1 cellular context compared by ENCODE assay signal in genomic region chr9:91503650-91504007, GRCh38.
TF ChIP-seq lines count a peak whose summit lies in the region.

No MANE protein-coding gene starts in this region.

TF ChIP-seq in GM23338, 12 proteins besides CTCF, POLR2A, EP300 and RAD21 (continued from another document):
- TF ChIP-seq ZNF462 (CRISPR knock-in tag; IDR thresholded peaks at IDR 0.05): no peak
- TF ChIP-seq CREB1 (CRISPR knock-in tag; IDR thresholded peaks at IDR 0.05; ENCODE audit: low read depth): no peak
